ENCODE assay signal across 8 cellular contexts in genomic region chr13:84896128-84896527, GRCh38.
DNase-seq lines count a peak whose midpoint lies in the region; ATAC-seq and TF ChIP-seq lines count a peak whose summit lies in the region.

No MANE protein-coding gene starts in this region.

- TF ChIP-seq EP300 in Ishikawa (IDR thresholded peaks at IDR 0.05; ENCODE audit: borderline replicate concordance) = no peak

- H3K4me1 ChIP-seq in SJSA1 (replicated peaks) = no peaks in the 10 kb centered on the region

- H3K4me3 ChIP-seq in SJSA1 = no peak overlapping the region

- no peaks in the 10 kb centered on the region for H3K36me3 Mint-ChIP-seq in CD4-positive, alpha-beta T cell (ENCODE audit: low read depth)
- no peaks in the 10 kb centered on the region for H3K36me3 Mint-ChIP-seq in activated T-helper 17 cell treated with anti-CD3 and anti-CD28 coated beads, Interleukin-2, amount 50 U/mL, for 72 hours (ENCODE audit: low read depth)

- H3K27ac Mint-ChIP-seq in CD4-positive, alpha-beta T cell = no peak overlapping the region
- no peak overlapping the region for H3K27ac Mint-ChIP-seq in activated T-helper 17 cell treated with anti-CD3 and anti-CD28 coated beads, Interleukin-2, amount 50 U/mL, for 72 hours

- H3K4me1 Mint-ChIP-seq in CD4-positive, alpha-beta T cell (ENCODE audit: low read depth) = no peaks in the 10 kb centered on the region
- H3K4me1 Mint-ChIP-seq in activated T-helper 17 cell treated with anti-CD3 and anti-CD28 coated beads, Interleukin-2, amount 50 U/mL, for 72 hours = no peaks in the 10 kb centered on the region

- no peaks in the 10 kb centered on the region for H3K9me3 Mint-ChIP-seq in CD4-positive, alpha-beta T cell
- H3K9me3 Mint-ChIP-seq in activated T-helper 17 cell treated with anti-CD3 and anti-CD28 coated beads, Interleukin-2, amount 50 U/mL, for 72 hours = no peaks in the 10 kb centered on the region

- no peak overlapping the region for H3K4me3 Mint-ChIP-seq in CD4-positive, alpha-beta T cell
- no peak overlapping the region for H3K4me3 Mint-ChIP-seq in activated T-helper 17 cell treated with anti-CD3 and anti-CD28 coated beads, Interleukin-2, amount 50 U/mL, for 72 hours

- H3K9me3 ChIP-seq in CD4-positive, alpha-beta T cell (ENCODE audit: control insufficient read depth, low read length) = no peaks in the 10 kb centered on the region
- H3K9me3 ChIP-seq in SJSA1 (replicated peaks) = no peaks in the 10 kb centered on the region

- ATAC-seq in CD4-positive, alpha-beta T cell (ENCODE audit: poor library complexity) = no peak
- peak; percentile 56 for ATAC-seq in GM18861 (IDR thresholded peaks at IDR 0.05; ENCODE audit: unreplicated experiment)
- ATAC-seq in activated T-helper 17 cell treated with anti-CD3 and anti-CD28 coated beads, Interleukin-2, amount 50 U/mL, for 72 hours (replicated peaks) = no peak

- DNase-seq in CD4-positive, alpha-beta T cell = peak in 1 of 10 experiments; percentile 7
- DNase-seq in SJSA1 (ENCODE audit: low read depth in 1 of 2, low spot score in 2 of 2) (peak; percentile 72 to 80), dermis microvascular lymphatic vessel endothelial cell (ENCODE audit: low read depth in 2 of 2) (peak; percentile 29 to 47), mucosa of gallbladder (ENCODE audit: low spot score) (peak; percentile 15), cortex of kidney (lab: John Stamatoyannopoulos, UW) (no peak)

- POLR2A ChIA-PET in CD4-positive, alpha-beta T cell (lab: Charles Lee) = no interaction called here

- TF ChIP-seq CTCF in CD4-positive, alpha-beta T cell (IDR thresholded peaks at IDR 0.05) = peak; percentile 66

- no peaks in the 10 kb centered on the region for H3K27me3 ChIP-seq in CD4-positive, alpha-beta T cell (ENCODE audit: control insufficient read depth, insufficient read depth, low read length)
- no peaks in the 10 kb centered on the region for H3K27me3 ChIP-seq in SJSA1 (replicated peaks)

- intact Hi-C loops in CD4-positive, alpha-beta T cell (cut with DNase I, micrococcal nuclease) = loop anchor here (2.0 kb wide), 1 partner anchor 911 kb away; no protein-coding TSS in a partner anchor

- no peaks in the 10 kb centered on the region for H3K27me3 Mint-ChIP-seq in CD4-positive, alpha-beta T cell
- no peaks in the 10 kb centered on the region for H3K27me3 Mint-ChIP-seq in activated T-helper 17 cell treated with anti-CD3 and anti-CD28 coated beads, Interleukin-2, amount 50 U/mL, for 72 hours

- TF ChIP-seq RAD21 in Ishikawa (IDR thresholded peaks at IDR 0.05; ENCODE audit: low read depth) = peak; percentile 85

- CTCF ChIA-PET in CD4-positive, alpha-beta T cell (lab: Charles Lee) = no interaction called here

- no peaks in the 10 kb centered on the region for H3K36me3 ChIP-seq in SJSA1

- no peak overlapping the region for H3K27ac ChIP-seq in CD4-positive, alpha-beta T cell (ENCODE audit: low read depth, low read length)
- no peak overlapping the region for H3K27ac ChIP-seq in SJSA1

TF ChIP-seq in Ishikawa, 13 proteins besides CTCF, POLR2A, EP300 and RAD21:
- no peak for TF ChIP-seq REST (IDR thresholded peaks at IDR 0.05; ENCODE audit: low read depth)
- TF ChIP-seq, protein P1, sequence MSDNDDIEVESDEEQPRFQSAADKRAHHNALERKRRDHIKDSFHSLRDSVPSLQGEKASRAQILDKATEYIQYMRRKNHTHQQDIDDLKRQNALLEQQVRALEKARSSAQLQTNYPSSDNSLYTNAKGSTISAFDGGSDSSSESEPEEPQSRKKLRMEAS (IDR thresholded peaks at IDR 0.05) = no peak
- no peak for TF ChIP-seq CREB1 (IDR thresholded peaks at IDR 0.05; ENCODE audit: low read depth)
- TF ChIP-seq NFIC (IDR thresholded peaks at IDR 0.05) = no peak
- TF ChIP-seq TAF1 (IDR thresholded peaks at IDR 0.05; ENCODE audit: low read depth) = no peak
- TF ChIP-seq TEAD4 (IDR thresholded peaks at IDR 0.05) = no peak
- TF ChIP-seq TCF12 (IDR thresholded peaks at IDR 0.05; ENCODE audit: low read depth) = no peak
- TF ChIP-seq EGR1 (IDR thresholded peaks at IDR 0.05) = no peak
